In the genomic region with DNA sequence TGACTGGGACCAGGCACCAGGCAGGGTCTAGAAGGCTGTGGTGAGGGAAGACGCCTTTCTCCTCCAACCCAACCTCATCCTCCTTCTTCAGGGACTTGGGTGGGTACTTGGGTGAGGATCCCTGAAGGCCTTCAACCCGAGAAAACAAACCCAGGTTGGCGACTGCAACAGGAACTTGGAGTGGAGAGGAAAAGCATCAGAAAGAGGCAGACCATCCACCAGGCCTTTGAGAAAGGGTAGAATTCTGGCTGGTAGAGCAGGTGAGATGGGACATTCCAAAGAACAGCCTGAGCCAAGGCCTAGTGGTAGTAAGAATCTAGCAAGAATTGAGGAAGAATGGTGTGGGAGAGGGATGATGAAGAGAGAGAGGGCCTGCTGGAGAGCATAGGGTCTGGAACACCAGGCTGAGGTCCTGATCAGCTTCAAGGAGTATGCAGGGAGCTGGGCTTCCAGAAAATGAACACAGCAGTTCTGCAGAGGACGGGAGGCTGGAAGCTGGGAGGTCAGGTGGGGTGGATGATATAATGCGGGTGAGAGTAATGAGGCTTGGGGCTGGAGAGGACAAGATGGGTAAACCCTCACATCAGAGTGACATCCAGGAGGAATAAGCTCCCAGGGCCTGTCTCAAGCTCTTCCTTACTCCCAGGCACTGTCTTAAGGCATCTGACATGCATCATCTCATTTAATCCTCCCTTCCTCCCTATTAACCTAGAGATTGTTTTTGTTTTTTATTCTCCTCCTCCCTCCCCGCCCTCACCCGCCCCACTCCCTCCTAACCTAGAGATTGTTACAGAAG, we compare ENCODE assay signal across 20 cellular contexts. TPM values are rescaled to one million over a fixed set of nuclear protein-coding genes. Genes with fewer than 3 reads are reported as not detected.
DNase-seq lines count a peak whose midpoint lies in the region; ATAC-seq, FAIRE-seq and TF ChIP-seq lines count a peak whose summit lies in the region.
"Had no signal": no experiment of that assay in that cellular context is flagged by ENCODE, and none has a peak within 500 bp of the region (broad histone marks: within the 10 kb centered on the region; RNA-seq: fewer than 3 reads in every experiment).

No MANE protein-coding gene starts in this region.

- POLR2A ChIA-PET in HEK293 (lab: Yijun Ruan, JAX), result interaction anchor here (0.8 kb wide), 1 partner anchor 21 kb away, joined by 5 read pairs; no protein-coding TSS in a partner anchor
- POLR2A ChIA-PET in CD4-positive, alpha-beta memory T cell (lab: Charles Lee; ENCODE audit: partially characterized antibody), result no interaction called here

- H3K27me3 ChIP-seq in hepatocyte (no peaks in the 10 kb centered on the region), right lobe of liver (no peaks in the 10 kb centered on the region), small intestine (ENCODE audit: control insufficient read depth in 2 of 2, insufficient read depth in 2 of 2, low read length in 2 of 2) (no peaks in the 10 kb centered on the region), tibial artery (peaks cover 0 to 36% of the 10 kb centered on the region in 2 donors)
- no peaks in the 10 kb centered on the region for H3K27me3 ChIP-seq in CD4-positive, alpha-beta memory T cell (ENCODE audit: insufficient read depth, low read length)
- H3K27me3 ChIP-seq: BE2C had no signal

- in situ Hi-C loops in GM13977 (cut with MboI; ENCODE audit: low pct_unique_long_range_greater_than_20kb, low sequenced_read_pairs, unreplicated experiment), result no loop called here

- no peak overlapping the region for H3K4me3 ChIP-seq in HEK293 (ENCODE audit: low read depth, low read length)
- no peak overlapping the region for H3K4me3 ChIP-seq in hepatocyte
- no peak overlapping the region for H3K4me3 ChIP-seq in right lobe of liver
- H3K4me3 ChIP-seq in small intestine (ENCODE audit: low read depth in 1 of 2, low read length in 2 of 2), result no peak overlapping the region
- no peak overlapping the region for H3K4me3 ChIP-seq in CD4-positive, alpha-beta memory T cell (ENCODE audit: low read length in 2 of 2)
- no peak overlapping the region for H3K4me3 ChIP-seq in tibial artery
- H3K4me3 ChIP-seq: GM23248, K562 had no signal

- no peak overlapping the region for H3K27ac Mint-ChIP-seq in CD4-positive, alpha-beta memory T cell
- H3K27ac Mint-ChIP-seq in glutamatergic neuron (ENCODE audit: unreplicated experiment), result no peak overlapping the region
- H3K27ac Mint-ChIP-seq: CD4-positive, CD25-positive, alpha-beta regulatory T cell; HFFc6 had no signal

- H3K4me1 ChIP-seq in HEK293 (ENCODE audit: control insufficient read depth, insufficient read depth, low read length) (no peaks in the 10 kb centered on the region), hepatocyte (ENCODE audit: insufficient read depth) (no peaks in the 10 kb centered on the region), right lobe of liver (peaks cover 0 to 57% (median 20%) of the 10 kb centered on the region in 4 donors), small intestine (ENCODE audit: control insufficient read depth in 2 of 2, insufficient read depth in 1 of 2, low read depth in 1 of 2, low read length in 1 of 2) (peaks cover 0 to 2% of the 10 kb centered on the region in 2 donors), tibial artery (no peaks in the 10 kb centered on the region)
- H3K4me1 ChIP-seq in CD4-positive, alpha-beta memory T cell (ENCODE audit: insufficient read depth, low read length), result no peaks in the 10 kb centered on the region
- H3K4me1 ChIP-seq: BE2C had no signal

- H3K9me3 ChIP-seq in HEK293 (ENCODE audit: control insufficient read depth, insufficient read depth, low read depth, low read length) (no peaks in the 10 kb centered on the region), hepatocyte (ENCODE audit: low read depth) (no peaks in the 10 kb centered on the region), right lobe of liver (no peaks in the 10 kb centered on the region), small intestine (ENCODE audit: control insufficient read depth, low read depth) (no peaks in the 10 kb centered on the region), tibial artery (no peaks in the 10 kb centered on the region)
- no peaks in the 10 kb centered on the region for H3K9me3 ChIP-seq in CD4-positive, alpha-beta memory T cell (ENCODE audit: control insufficient read depth in 1 of 2, low read length in 2 of 2)
- H3K9me3 ChIP-seq: BE2C had no signal

- peak in 3 of 4 donors; percentile 1 to 2 (median 1) for ATAC-seq in right lobe of liver
- ATAC-seq: K562 had no signal

- TF ChIP-seq POLR2A in right lobe of liver (IDR thresholded peaks at IDR 0.05), result no peak

- no peaks in the 10 kb centered on the region for H3K79me2 ChIP-seq in hepatocyte

- no peaks in the 10 kb centered on the region for H3K4me1 Mint-ChIP-seq in CD4-positive, alpha-beta memory T cell
- H3K4me1 Mint-ChIP-seq in glutamatergic neuron (ENCODE audit: low read depth, unreplicated experiment), result no peaks in the 10 kb centered on the region
- H3K4me1 Mint-ChIP-seq: CD4-positive, CD25-positive, alpha-beta regulatory T cell had no signal

- H3K27me3 Mint-ChIP-seq in CD4-positive, alpha-beta memory T cell, result peaks cover 6 to 20% of the 10 kb centered on the region in 2 donors
- peaks cover 6% of the 10 kb centered on the region for H3K27me3 Mint-ChIP-seq in glutamatergic neuron (ENCODE audit: unreplicated experiment)

- no peaks in the 10 kb centered on the region for H3K36me3 ChIP-seq in HEK293 (ENCODE audit: control insufficient read depth in 2 of 2, insufficient read depth in 1 of 2, low read length in 2 of 2)
- no peaks in the 10 kb centered on the region for H3K36me3 ChIP-seq in hepatocyte (replicated peaks; ENCODE audit: insufficient read depth, low read depth)
- H3K36me3 ChIP-seq in right lobe of liver, result peaks cover 0 to 47% (median 20%) of the 10 kb centered on the region in 4 donors
- H3K36me3 ChIP-seq in small intestine (ENCODE audit: control insufficient read depth in 2 of 2, insufficient read depth in 2 of 2, low read length in 2 of 2), result peaks cover 2 to 9% of the 10 kb centered on the region in 2 donors
- no peaks in the 10 kb centered on the region for H3K36me3 ChIP-seq in CD4-positive, alpha-beta memory T cell (ENCODE audit: insufficient read depth, low read length)
- no peaks in the 10 kb centered on the region for H3K36me3 ChIP-seq in tibial artery
- H3K36me3 ChIP-seq: BE2C had no signal

- CTCF ChIA-PET in HEK293 (lab: Yijun Ruan, JAX), result interaction anchor here (1.3 kb wide), 1 partner anchor 180 kb away, joined by 3 read pairs; no protein-coding TSS in a partner anchor
- CTCF ChIA-PET in CD4-positive, alpha-beta memory T cell (lab: Charles Lee; ENCODE audit: partially characterized antibody), result no interaction called here

- no peak for FAIRE-seq in small intestine (lab: Jason Lieb, UNC)
- FAIRE-seq: H54, K562 had no signal

- H3K27ac ChIP-seq in HEK293 (ENCODE audit: extremely low read depth, low read depth, low read length) (no peak overlapping the region), hepatocyte (peak overlapping the region; percentile 81), right lobe of liver (peak overlapping the region in 2 of 3 donors; percentile 9 to 80), small intestine (ENCODE audit: low read depth in 1 of 2, low read length in 1 of 2) (peak overlapping the region; percentile 7 to 60), tibial artery (no peak overlapping the region)
- no peak overlapping the region for H3K27ac ChIP-seq in CD4-positive, alpha-beta memory T cell (ENCODE audit: low read depth, low read length)
- H3K27ac ChIP-seq: GM23248, HL-60 had no signal

- no peak for TF ChIP-seq CTCF in HEK293 (tag by site-specific recombination; IDR thresholded peaks at IDR 0.05)
- TF ChIP-seq CTCF in hepatocyte (IDR thresholded peaks at IDR 0.05; ENCODE audit: poor library complexity), result no peak
- no peak for TF ChIP-seq CTCF in right lobe of liver (IDR thresholded peaks at IDR 0.05)
- TF ChIP-seq CTCF in glutamatergic neuron (IDR thresholded peaks at IDR 0.05; ENCODE audit: partially characterized antibody, unreplicated experiment), result no peak
- no peak for TF ChIP-seq CTCF in tibial artery (IDR thresholded peaks at IDR 0.05)
- TF ChIP-seq CTCF in GM13977 (IDR thresholded peaks at IDR 0.05; ENCODE audit: extremely low read depth, insufficient read depth, missing control alignments), result no peak

- no peaks in the 10 kb centered on the region for H4K20me1 ChIP-seq in hepatocyte (ENCODE audit: insufficient read depth, poor library complexity, severe bottlenecking)

- WGBS in hepatocyte (ENCODE audit: low lambda C conversion rate, missing lambda C conversion rate), result 92% methylated on average over 5 of the region's 7 CpGs
- 78% methylated on average over 7 of the region's 7 CpGs for WGBS in right lobe of liver (ENCODE audit: insufficient coverage, low coverage, low lambda C conversion rate, missing lambda C conversion rate)
- 49 to 78% (median 64%) methylated on average over 7 of the region's 7 CpGs for WGBS in small intestine, 3 donors

- no peaks in the 10 kb centered on the region for H3K9me3 Mint-ChIP-seq in CD4-positive, alpha-beta memory T cell
- no peaks in the 10 kb centered on the region for H3K9me3 Mint-ChIP-seq in glutamatergic neuron (ENCODE audit: unreplicated experiment)
- H3K9me3 Mint-ChIP-seq: HFFc6 had no signal

- no peak for DNase-seq in hepatocyte (ENCODE audit: low spot score)
- DNase-seq in right lobe of liver, result no peak
- DNase-seq in small intestine, result no peak
- no peak for DNase-seq in CD4-positive, alpha-beta memory T cell
- no peak for DNase-seq in glutamatergic neuron
- no peak for DNase-seq in tibial artery
- DNase-seq in GM13977 (ENCODE audit: low spot score), result no peak
- DNase-seq: BE2C; C1 segment of cervical spinal cord; CD4-positive, CD25-positive, alpha-beta regulatory T cell; DMS79 treated with DMSO at 0.1 percent for 48 hours; GF-D8; GM23248; HCEC 1CT; HFFc6; IMR-90 had no signal

- no peaks in the 10 kb centered on the region for H3K9me2 ChIP-seq in hepatocyte (replicated peaks; ENCODE audit: insufficient read depth)

- no peak overlapping the region for H2AFZ ChIP-seq in hepatocyte
- H2AFZ ChIP-seq: GM23248 had no signal

- no peaks in the 10 kb centered on the region for H3K36me3 Mint-ChIP-seq in CD4-positive, alpha-beta memory T cell
- no peaks in the 10 kb centered on the region for H3K36me3 Mint-ChIP-seq in glutamatergic neuron (ENCODE audit: unreplicated experiment)
- H3K36me3 Mint-ChIP-seq: CD4-positive, CD25-positive, alpha-beta regulatory T cell had no signal

- H3K4me3 Mint-ChIP-seq in CD4-positive, alpha-beta memory T cell, result no peak overlapping the region
- H3K4me3 Mint-ChIP-seq in glutamatergic neuron (ENCODE audit: unreplicated experiment), result no peak overlapping the region
- H3K4me3 Mint-ChIP-seq: CD4-positive, CD25-positive, alpha-beta regulatory T cell; HFFc6 had no signal

- intact Hi-C loops in right lobe of liver (cut with DNase I) (no loop called here), tibial artery (cut with DNase I; ENCODE audit: low total_unique reads) (no loop called here)
- intact Hi-C loops in CD4-positive, alpha-beta memory T cell (cut with micrococcal nuclease), result no loop called here

- no peak overlapping the region for H3K4me2 ChIP-seq in hepatocyte

RNA-seq across cellular contexts. Expression of a gene that starts 45.2 kb away (rescaled TPM):
- total RNA-seq in hepatocyte (11.9 and 12.9 TPM in 2 replicates), right lobe of liver (100 to 1,000 TPM in 1 of 6 experiments, 10 to 100 TPM in 5; 18.0 to 102 (median 28.7) TPM), glutamatergic neuron (ENCODE audit: unreplicated experiment) (18.9 TPM)
- polyA plus RNA-seq in hepatocyte (10.3 and 14.7 TPM in 2 replicates), small intestine (1 to 10 TPM; 1.8 to 4.7 (median 2.4) TPM)
- 10 to 100 TPM; 17.5 to 18.9 TPM for total RNA-seq in CD4-positive, alpha-beta memory T cell
- polyA plus RNA-seq in CD4-positive, alpha-beta memory T cell, result 10 to 100 TPM in 1 of 2 donors, 1 to 10 TPM in 1; 5.7 to 12.3 TPM

Comparison
In these comparisons a context has a peak if more than half of its experiments do, and no peak if none do; other contexts are left out.
1. H3K27ac ChIP-seq: peak in hepatocyte (single experiment), right lobe of liver (2 of 3) and small intestine (2 of 2); none in HEK293 (single experiment), CD4-positive, alpha-beta memory T cell (single experiment) and tibial artery (0 of 2).